In the genomic region with DNA sequence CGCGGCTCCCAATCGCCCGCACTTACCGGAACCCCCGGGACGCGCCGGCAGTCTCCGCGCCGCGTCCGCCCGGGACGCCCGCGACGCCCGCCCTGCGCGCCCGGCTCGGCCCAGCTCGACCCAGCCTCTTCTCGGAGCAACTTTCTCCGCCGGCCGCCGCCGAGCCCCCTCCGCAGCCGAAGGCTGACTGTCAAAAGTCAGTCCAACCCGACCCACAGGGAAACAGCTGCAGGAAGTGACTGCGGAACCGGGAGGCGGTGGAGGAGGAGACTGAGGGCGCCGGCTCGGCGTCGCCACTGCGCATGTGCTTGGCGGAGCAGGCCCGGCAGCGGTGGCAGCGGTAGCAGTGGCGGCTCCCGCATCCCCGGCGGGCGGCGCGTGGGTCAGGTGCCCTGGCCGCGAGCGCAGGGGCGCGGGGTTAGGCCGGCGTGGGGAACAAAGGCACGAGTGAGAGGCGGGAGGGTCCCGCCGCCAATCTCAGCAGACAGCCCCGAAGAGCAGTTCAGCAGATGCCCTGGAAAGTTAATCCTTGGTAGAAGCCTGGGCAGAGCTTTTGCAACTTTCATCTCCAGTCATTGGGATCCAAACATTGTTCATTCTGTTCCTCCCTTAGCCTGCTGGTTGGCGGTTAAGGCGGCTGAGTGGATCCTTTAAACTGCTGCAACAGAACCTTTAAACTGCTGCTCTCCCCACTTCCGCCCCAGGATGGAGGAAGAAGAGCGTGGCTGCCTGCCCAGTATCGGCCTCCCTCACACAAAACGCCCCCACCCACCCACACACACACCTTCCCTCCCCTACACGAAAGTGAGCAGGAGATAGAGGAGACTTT, we compare ENCODE assay signal across 8 cellular contexts. TPM values are rescaled to one million over a fixed set of nuclear protein-coding genes. Genes with fewer than 3 reads are reported as not detected.
DNase-seq lines count a peak whose midpoint lies in the region; ATAC-seq, FAIRE-seq and TF ChIP-seq lines count a peak whose summit lies in the region.

A gene with protein sequence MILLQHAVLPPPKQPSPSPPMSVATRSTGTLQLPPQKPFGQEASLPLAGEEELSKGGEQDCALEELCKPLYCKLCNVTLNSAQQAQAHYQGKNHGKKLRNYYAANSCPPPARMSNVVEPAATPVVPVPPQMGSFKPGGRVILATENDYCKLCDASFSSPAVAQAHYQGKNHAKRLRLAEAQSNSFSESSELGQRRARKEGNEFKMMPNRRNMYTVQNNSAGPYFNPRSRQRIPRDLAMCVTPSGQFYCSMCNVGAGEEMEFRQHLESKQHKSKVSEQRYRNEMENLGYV (minus strand): TSS at position 241 of the 829 bp plus-strand sequence. CDS start 4,057 bp downstream, outside the sequence.

- ATAC-seq in A549 (peak; percentile 97 to 99), GM18861 (IDR thresholded peaks at IDR 0.05; ENCODE audit: unreplicated experiment) (peak; percentile 67), HG03095 (IDR thresholded peaks at IDR 0.05; ENCODE audit: unreplicated experiment) (peak; percentile 67)

- peak within 1 kb of the TSS; percentile 88 for H3K4me3 ChIP-seq in A549
- peak within 1 kb of the TSS; percentile 80 to 90 (median 89) for H3K4me3 ChIP-seq in breast epithelium
- H3K4me3 ChIP-seq in spleen: peak within 1 kb of the TSS; percentile 67 to 93 (median 81)

- H3K4me3 Mint-ChIP-seq in immature natural killer cell: peak within 1 kb of the TSS; percentile 94 to 97 (median 96)

- H3K9me3 ChIP-seq in A549 (no peaks in the 10 kb centered on the region), breast epithelium (no peaks in the 10 kb centered on the region), spleen (no peaks in the 10 kb centered on the region)

- TF ChIP-seq CTCF in A549 (IDR thresholded peaks at IDR 0.05) (no peak), VCaP (conservative IDR thresholded peaks at IDR 0.05) (no peak), breast epithelium (IDR thresholded peaks at IDR 0.05) (no peak), spleen (IDR thresholded peaks at IDR 0.05 in 8 of 11, conservative IDR thresholded peaks at IDR 0.05 in 3 of 11) (peak in 1 of 11 experiments; percentile 8)

- intact Hi-C loops in breast epithelium (cut with DNase I; ENCODE audit: low total_unique reads) (no loop called here), spleen (cut with DNase I; ENCODE audit: low total_unique reads) (loop anchor here (10.0 kb wide), 1 partner anchor 57 kb away; no protein-coding TSS in a partner anchor)

- DNase-seq in A549 (ENCODE audit: low read depth in 1 of 2, low spot score in 1 of 2) (peak; percentile 55 to 73), NCI-H2171 (lab: John Stamatoyannopoulos, UW) (peak; percentile 68), breast epithelium (ENCODE audit: low spot score in 2 of 2) (peak; percentile 65 to 78), immature natural killer cell (peak; percentile 82 to 85 (median 83)), spleen (peak; percentile 96)

- TF ChIP-seq RAD21 in A549 (conservative IDR thresholded peaks at IDR 0.05 in 1 of 2, IDR thresholded peaks at IDR 0.05 in 1 of 2): no peak

- H3K27ac ChIP-seq in A549 (peak within 1 kb of the TSS; percentile 85 to 95), VCaP (peak within 1 kb of the TSS; percentile 76), breast epithelium (peak within 1 kb of the TSS; percentile 90 to 91), spleen (peak within 1 kb of the TSS; percentile 84 to 97 (median 94))

- 21% methylated on average over 8 of the region's 73 CpGs for WGBS in A549 (ENCODE audit: missing lambda C conversion rate)
- 0 to 1% (median 0%) methylated on average over 13 to 73 of the region's 73 CpGs for WGBS in spleen, 5 donors

- H3K4me2 ChIP-seq in A549: peak within 1 kb of the TSS; percentile 66

- H3K4me1 ChIP-seq in A549: peaks cover 5% of the 10 kb centered on the region; the same call in 2 of the 3 replicates
- H3K4me1 ChIP-seq in breast epithelium: no peaks in the 10 kb centered on the region
- H3K4me1 ChIP-seq in spleen: peaks cover 7 to 54% (median 27%) of the 10 kb centered on the region in 6 donors

- H3K36me3 Mint-ChIP-seq in immature natural killer cell: peaks cover 2 to 5% (median 3%) of the 10 kb centered on the region in 3 donors

- FAIRE-seq in A549 (lab: Jason Lieb, UNC): no peak

- TF ChIP-seq POLR2A in A549 (IDR thresholded peaks at IDR 0.05; ENCODE audit: low read length) (peak; percentile 92), breast epithelium (IDR thresholded peaks at IDR 0.05) (no peak), spleen (IDR thresholded peaks at IDR 0.05) (peak in 2 of 3 donors; percentile 39 to 72)

- TF ChIP-seq EP300 in A549 (IDR thresholded peaks at IDR 0.05): no peak

- H3K9me3 Mint-ChIP-seq in immature natural killer cell: no peaks in the 10 kb centered on the region

- CTCF ChIA-PET in A549 (lab: Yijun Ruan, JAX): interaction anchor here (0.7 to 2.7 kb wide), 4 partner anchors 75 to 608 kb away, joined by 3 to 8 read pairs (median 7); no protein-coding TSS in a partner anchor

- POLR2A ChIA-PET in A549 (lab: Yijun Ruan, JAX): interaction anchor here (1.1 to 1.8 kb wide), 3 partner anchors 53 to 252 kb away, joined by 3 to 6 read pairs (median 3); partner anchors contain the start of gene ZNF639

- peaks cover 31 to 53% of the 10 kb centered on the region in 2 donors for H3K4me1 Mint-ChIP-seq in immature natural killer cell

- no peaks in the 10 kb centered on the region for H3K27me3 ChIP-seq in breast epithelium
- no peaks in the 10 kb centered on the region for H3K27me3 ChIP-seq in spleen (replicated peaks in 1 of 7)

- peaks cover 3 to 9% (median 3%) of the 10 kb centered on the region in 3 donors for H3K27me3 Mint-ChIP-seq in immature natural killer cell (ENCODE audit: low read depth in 3 of 3)

- H3K27ac Mint-ChIP-seq in immature natural killer cell: peak within 1 kb of the TSS; percentile 85 to 94 (median 90)

- H3K36me3 ChIP-seq in breast epithelium: no peaks in the 10 kb centered on the region
- peaks cover 0 to 10% (median 5%) of the 10 kb centered on the region in 6 donors for H3K36me3 ChIP-seq in spleen

TF ChIP-seq in A549, 52 proteins besides CTCF, POLR2A, EP300 and RAD21 (continues in another document):
- TF ChIP-seq HDAC2 (IDR thresholded peaks at IDR 0.05): no peak
- no peak for TF ChIP-seq EHF (CRISPR knock-in tag; IDR thresholded peaks at IDR 0.05)
- no peak for TF ChIP-seq HOXA7 (CRISPR knock-in tag; IDR thresholded peaks at IDR 0.05)
- TF ChIP-seq ZFP36 (IDR thresholded peaks at IDR 0.05; ENCODE audit: borderline replicate concordance, partially characterized antibody): no peak
- no peak for TF ChIP-seq MYC (IDR thresholded peaks at IDR 0.05; ENCODE audit: borderline replicate concordance, low read length)
- no peak for TF ChIP-seq REST (IDR thresholded peaks at IDR 0.05)
- TF ChIP-seq ZC3H11A (IDR thresholded peaks at IDR 0.05): no peak
- TF ChIP-seq, protein P1, sequence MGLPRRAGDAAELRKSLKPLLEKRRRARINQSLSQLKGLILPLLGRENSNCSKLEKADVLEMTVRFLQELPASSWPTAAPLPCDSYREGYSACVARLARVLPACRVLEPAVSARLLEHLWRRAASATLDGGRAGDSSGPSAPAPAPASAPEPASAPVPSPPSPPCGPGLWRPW (IDR thresholded peaks at IDR 0.05): no peak
- no peak for TF ChIP-seq NPAS2 (CRISPR knock-in tag; IDR thresholded peaks at IDR 0.05; ENCODE audit: borderline replicate concordance)
- TF ChIP-seq, protein P2, sequence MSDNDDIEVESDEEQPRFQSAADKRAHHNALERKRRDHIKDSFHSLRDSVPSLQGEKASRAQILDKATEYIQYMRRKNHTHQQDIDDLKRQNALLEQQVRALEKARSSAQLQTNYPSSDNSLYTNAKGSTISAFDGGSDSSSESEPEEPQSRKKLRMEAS (IDR thresholded peaks at IDR 0.05): peak; percentile 63; the same call in 1 of the 2 replicates
- TF ChIP-seq JUNB (IDR thresholded peaks at IDR 0.05): no peak

RNA-seq across cellular contexts. Expression of the gene that starts here (rescaled TPM):
- polyA plus RNA-seq in A549 (2011; rRNA removed): 12.2 and 13.5 TPM in 2 replicates
- polyA plus RNA-seq in A549 (2012; cell fraction: cytosol; rRNA removed): 1.7 and 2.1 TPM in 2 replicates
- 0.90 and 1.2 TPM in 2 replicates for polyA plus RNA-seq in A549 (2012; cell fraction: nucleus; rRNA removed)
- 5.7 to 6.3 TPM (median 5.7 TPM) in 3 replicates for polyA plus RNA-seq in A549 (2017; fragmentation: RNase III; extraction: RNeasy Plus Mini Kit Qiagen cat#74134 plus additional on column Dnase treatment)
- 32.5 and 54.8 TPM in 2 replicates for polyA minus RNA-seq in A549 (2011; rRNA and poly(A)+ RNA removed)
- total RNA-seq in breast epithelium: 10 to 100 TPM; 10.4 to 19.5 (median 16.7) TPM
- polyA plus RNA-seq in immature natural killer cell: 10 to 100 TPM; 16.1 to 21.6 (median 20.8) TPM
- 10 to 100 TPM; 15.4 to 29.7 (median 20.3) TPM for total RNA-seq in spleen
- polyA plus RNA-seq in spleen: 1 to 10 TPM; 2.1 to 3.5 (median 3.0) TPM

Comparison
In these comparisons a context has a peak if more than half of its experiments do, and no peak if none do; other contexts are left out.
1. Peak in every context shown above with its lines: DNase-seq, ATAC-seq, H3K4me3 ChIP-seq and H3K27ac ChIP-seq.